In genomic region chr6:82588020-82588419, GRCh38 we compare ENCODE assay signal across 1 cellular context.
TF ChIP-seq lines count a peak whose summit lies in the region.

No MANE protein-coding gene starts in this region.

TF ChIP-seq in H1, 55 proteins besides CTCF, POLR2A, EP300 and RAD21 (continued from another document):
- no peak for TF ChIP-seq USF2 (IDR thresholded peaks at IDR 0.05; ENCODE audit: low read length)
- no peak for TF ChIP-seq SIX5 (IDR thresholded peaks at IDR 0.05; ENCODE audit: low read depth, low read length)
- no peak for TF ChIP-seq ZNF274 (IDR thresholded peaks at IDR 0.05; ENCODE audit: borderline replicate concordance, extremely low read depth, low read length)
- TF ChIP-seq TEAD4 (IDR thresholded peaks at IDR 0.05; ENCODE audit: low read depth, low read length), result no peak
TF ChIP-seq in H1: peak in this region for 0.
